In the genomic region with DNA sequence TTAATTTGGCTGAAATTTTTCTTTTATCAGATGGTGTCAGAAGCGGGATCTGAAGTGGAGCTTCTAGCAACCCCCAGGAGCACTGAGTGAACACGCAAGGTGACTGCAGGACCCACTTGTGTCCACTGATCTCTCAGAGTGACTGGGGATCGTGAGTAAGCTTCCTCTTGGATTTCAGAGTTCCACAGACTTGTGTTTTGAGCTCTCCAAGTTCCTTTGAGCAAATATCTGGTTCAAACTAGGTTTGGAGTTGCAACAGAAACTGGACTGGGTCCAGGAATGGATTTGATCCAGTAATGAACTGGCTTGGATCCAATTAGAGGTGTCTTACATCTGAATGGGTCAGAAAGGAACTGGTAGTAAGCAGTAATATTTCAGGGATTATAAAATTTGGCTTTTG, we compare ENCODE assay signal across 19 cellular contexts. TPM values are rescaled to one million over a fixed set of nuclear protein-coding genes. Genes with fewer than 3 reads are reported as not detected.
DNase-seq lines count a peak whose midpoint lies in the region; ATAC-seq, FAIRE-seq and TF ChIP-seq lines count a peak whose summit lies in the region.
"Had no signal": no experiment of that assay in that cellular context is flagged by ENCODE, and none has a peak within 500 bp of the region (broad histone marks: within the 10 kb centered on the region; RNA-seq: fewer than 3 reads in every experiment).

No MANE protein-coding gene starts in this region.

- ATAC-seq in pancreas (peak; percentile 66 to 93 (median 88)), HG03280 (IDR thresholded peaks at IDR 0.05; ENCODE audit: unreplicated experiment) (no peak)
- ATAC-seq: mucosa of descending colon had no signal

- intact Hi-C loops in pancreas (cut with DNase I), result no loop called here

- TF ChIP-seq CTCF in pancreas (IDR thresholded peaks at IDR 0.05), result no peak
- TF ChIP-seq CTCF in mesothelial cell of epicardium (IDR thresholded peaks at IDR 0.05; ENCODE audit: unreplicated experiment), result no peak

- FAIRE-seq in pancreas (lab: Jason Lieb, UNC), result no peak
- FAIRE-seq: TTC549 had no signal

- H3K4me3 ChIP-seq in pancreas, result no peak overlapping the region
- H3K4me3 ChIP-seq: ascending aorta, MG63, mucosa of descending colon, ovary, suprapubic skin had no signal

- no peak overlapping the region for H3K4me3 Mint-ChIP-seq in mesothelial cell of epicardium
- H3K4me3 Mint-ChIP-seq: activated CD4-positive, alpha-beta memory T cell treated with anti-CD3 and anti-CD28 coated beads for 36 hours had no signal

- H3K4me1 Mint-ChIP-seq in mesothelial cell of epicardium, result no peaks in the 10 kb centered on the region

- H3K27ac Mint-ChIP-seq in mesothelial cell of epicardium, result no peak overlapping the region
- H3K27ac Mint-ChIP-seq: activated CD4-positive, alpha-beta memory T cell treated with anti-CD3 and anti-CD28 coated beads for 36 hours had no signal

- peaks cover 0 to 5% (median 0%) of the 10 kb centered on the region in 3 donors for H3K4me1 ChIP-seq in pancreas
- H3K4me1 ChIP-seq: ascending aorta had no signal

- H3K27ac ChIP-seq in pancreas, result peak overlapping the region; percentile 26 to 46 (median 32)
- H3K27ac ChIP-seq: ascending aorta, ovary, suprapubic skin had no signal

- no peaks in the 10 kb centered on the region for H3K27me3 ChIP-seq in pancreas
- H3K27me3 ChIP-seq: ascending aorta, MG63, ovary had no signal

- 13% methylated on average over 3 of the region's 3 CpGs for WGBS in pancreas, 2 donors

- peak; percentile 11 for DNase-seq in GM04503 (ENCODE audit: low read depth)
- peak; percentile 11 for DNase-seq in NCI-H69 (lab: John Stamatoyannopoulos, UW)
- DNase-seq in fibroblast of peridontal ligament (ENCODE audit: extremely low read depth), result peak; percentile 9
- peak in 4 of 6 donors; percentile 24 to 80 (median 43) for DNase-seq in pancreas
- DNase-seq in activated CD8-positive, alpha-beta memory T cell treated with anti-CD3 and anti-CD28 coated beads, Interleukin-2, amount 50 U/mL, for 4 hours, result no peak
- no peak for DNase-seq in mesothelial cell of epicardium (ENCODE audit: low spot score in 2 of 2, unreplicated experiment in 2 of 2)
- DNase-seq: activated CD4-positive, alpha-beta memory T cell treated with anti-CD3 and anti-CD28 coated beads for 36 hours; activated effector memory CD4-positive, alpha-beta T cell treated with Interleukin-2 at 50 U/mL for 16 hours; DND-41; foreskin melanocyte; MG63; mucosa of descending colon; NCI-H2107; SHP77 had no signal

- H3K36me3 ChIP-seq in pancreas, result no peaks in the 10 kb centered on the region
- H3K36me3 ChIP-seq: ascending aorta, MG63, ovary, suprapubic skin had no signal

- peaks cover 4% of the 10 kb centered on the region for H3K27me3 Mint-ChIP-seq in mesothelial cell of epicardium (ENCODE audit: low read depth)

- H3K9me3 ChIP-seq in pancreas, result no peaks in the 10 kb centered on the region
- H3K9me3 ChIP-seq: ascending aorta, mucosa of descending colon, ovary, suprapubic skin had no signal

- H3K36me3 Mint-ChIP-seq in mesothelial cell of epicardium, result no peaks in the 10 kb centered on the region

- H3K9me3 Mint-ChIP-seq in mesothelial cell of epicardium, result peaks cover 32% of the 10 kb centered on the region

RNA-seq across cellular contexts. Expression of a gene that starts 24.7 kb away (rescaled TPM):
- total RNA-seq in pancreas (under 1 TPM in 5 of 6 donors, not detected in 1; 0.04 to 0.78 (median 0.24) TPM), mesothelial cell of epicardium (0.34 to 0.78 TPM (median 0.35 TPM) in 3 replicates)
- polyA plus RNA-seq in pancreas, result 1 to 10 TPM in 1 of 2 donors, under 1 TPM in 1; 0.61 to 1.1 TPM

RNA-seq across cellular contexts. Expression of a gene that starts 36.2 kb away (rescaled TPM):
- 100 to 1,000 TPM; 177 to 254 (median 196) TPM for total RNA-seq in pancreas
- 100 to 1,000 TPM; 177 to 192 TPM for polyA plus RNA-seq in pancreas
- total RNA-seq in mesothelial cell of epicardium, result 160 to 167 TPM (median 166 TPM) in 3 replicates

RNA-seq across cellular contexts. Expression of a gene that starts 46.5 kb away (rescaled TPM):
- total RNA-seq in pancreas (1 to 10 TPM; 1.8 to 7.0 (median 3.3) TPM), mesothelial cell of epicardium (60.4 to 65.0 TPM (median 62.4 TPM) in 3 replicates)
- 10 to 100 TPM; 16.5 to 22.1 TPM for polyA plus RNA-seq in pancreas

RNA-seq across cellular contexts. Expression of a gene that starts 53.1 kb away (rescaled TPM):
- total RNA-seq in pancreas (10 to 100 TPM in 4 of 6 donors, 1 to 10 TPM in 2; 9.0 to 22.9 (median 12.1) TPM), mesothelial cell of epicardium (88.3 to 93.6 TPM (median 90.0 TPM) in 3 replicates)
- 10 to 100 TPM; 36.6 to 71.7 TPM for polyA plus RNA-seq in pancreas

Comparison
In these comparisons a context has a peak if more than half of its experiments do, and no peak if none do; other contexts are left out.
1. DNase-seq: peak in GM04503 (single experiment), NCI-H69 (single experiment), fibroblast of peridontal ligament (single experiment) and pancreas (4 of 6); none in activated CD8-positive, alpha-beta memory T cell treated with anti-CD3 and anti-CD28 coated beads, Interleukin-2, amount 50 U/mL, for 4 hours (single experiment) and mesothelial cell of epicardium (0 of 2).